ENCODE assay signal across 1 cellular context in the genomic region with DNA sequence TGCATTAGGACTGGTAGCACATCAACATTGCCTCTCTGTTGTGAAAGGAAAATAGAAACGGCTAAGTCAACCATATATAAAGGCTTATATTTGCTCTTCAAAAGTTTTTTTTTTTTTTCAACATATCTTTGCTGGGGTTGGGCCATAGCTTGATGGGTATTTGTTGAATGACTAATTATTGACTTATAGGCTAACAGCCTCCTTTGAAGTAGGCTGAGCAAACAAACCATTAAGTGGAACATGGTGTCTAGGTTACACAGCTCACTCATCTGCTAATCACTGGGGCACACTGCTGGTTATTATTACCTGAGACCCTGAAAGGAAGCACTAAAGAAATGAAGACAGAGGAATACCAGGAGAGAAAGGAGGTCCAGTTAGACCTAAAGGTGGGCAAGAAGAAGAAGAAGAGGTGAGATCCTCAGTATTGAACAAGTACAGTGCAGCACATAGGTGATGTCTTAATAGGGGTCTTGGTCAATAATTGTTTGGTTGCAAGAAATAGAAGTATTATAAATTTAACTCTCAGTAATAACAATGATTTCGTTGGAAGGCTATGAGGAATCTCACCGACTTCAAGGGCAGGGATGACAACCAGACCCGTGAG.
TF ChIP-seq lines count a peak whose summit lies in the region.

No MANE protein-coding gene starts in this region.

TF ChIP-seq in HEK293, 187 proteins besides CTCF, POLR2A, EP300 and RAD21 (continued from another document and continues in another):
- TF ChIP-seq, protein P1, sequence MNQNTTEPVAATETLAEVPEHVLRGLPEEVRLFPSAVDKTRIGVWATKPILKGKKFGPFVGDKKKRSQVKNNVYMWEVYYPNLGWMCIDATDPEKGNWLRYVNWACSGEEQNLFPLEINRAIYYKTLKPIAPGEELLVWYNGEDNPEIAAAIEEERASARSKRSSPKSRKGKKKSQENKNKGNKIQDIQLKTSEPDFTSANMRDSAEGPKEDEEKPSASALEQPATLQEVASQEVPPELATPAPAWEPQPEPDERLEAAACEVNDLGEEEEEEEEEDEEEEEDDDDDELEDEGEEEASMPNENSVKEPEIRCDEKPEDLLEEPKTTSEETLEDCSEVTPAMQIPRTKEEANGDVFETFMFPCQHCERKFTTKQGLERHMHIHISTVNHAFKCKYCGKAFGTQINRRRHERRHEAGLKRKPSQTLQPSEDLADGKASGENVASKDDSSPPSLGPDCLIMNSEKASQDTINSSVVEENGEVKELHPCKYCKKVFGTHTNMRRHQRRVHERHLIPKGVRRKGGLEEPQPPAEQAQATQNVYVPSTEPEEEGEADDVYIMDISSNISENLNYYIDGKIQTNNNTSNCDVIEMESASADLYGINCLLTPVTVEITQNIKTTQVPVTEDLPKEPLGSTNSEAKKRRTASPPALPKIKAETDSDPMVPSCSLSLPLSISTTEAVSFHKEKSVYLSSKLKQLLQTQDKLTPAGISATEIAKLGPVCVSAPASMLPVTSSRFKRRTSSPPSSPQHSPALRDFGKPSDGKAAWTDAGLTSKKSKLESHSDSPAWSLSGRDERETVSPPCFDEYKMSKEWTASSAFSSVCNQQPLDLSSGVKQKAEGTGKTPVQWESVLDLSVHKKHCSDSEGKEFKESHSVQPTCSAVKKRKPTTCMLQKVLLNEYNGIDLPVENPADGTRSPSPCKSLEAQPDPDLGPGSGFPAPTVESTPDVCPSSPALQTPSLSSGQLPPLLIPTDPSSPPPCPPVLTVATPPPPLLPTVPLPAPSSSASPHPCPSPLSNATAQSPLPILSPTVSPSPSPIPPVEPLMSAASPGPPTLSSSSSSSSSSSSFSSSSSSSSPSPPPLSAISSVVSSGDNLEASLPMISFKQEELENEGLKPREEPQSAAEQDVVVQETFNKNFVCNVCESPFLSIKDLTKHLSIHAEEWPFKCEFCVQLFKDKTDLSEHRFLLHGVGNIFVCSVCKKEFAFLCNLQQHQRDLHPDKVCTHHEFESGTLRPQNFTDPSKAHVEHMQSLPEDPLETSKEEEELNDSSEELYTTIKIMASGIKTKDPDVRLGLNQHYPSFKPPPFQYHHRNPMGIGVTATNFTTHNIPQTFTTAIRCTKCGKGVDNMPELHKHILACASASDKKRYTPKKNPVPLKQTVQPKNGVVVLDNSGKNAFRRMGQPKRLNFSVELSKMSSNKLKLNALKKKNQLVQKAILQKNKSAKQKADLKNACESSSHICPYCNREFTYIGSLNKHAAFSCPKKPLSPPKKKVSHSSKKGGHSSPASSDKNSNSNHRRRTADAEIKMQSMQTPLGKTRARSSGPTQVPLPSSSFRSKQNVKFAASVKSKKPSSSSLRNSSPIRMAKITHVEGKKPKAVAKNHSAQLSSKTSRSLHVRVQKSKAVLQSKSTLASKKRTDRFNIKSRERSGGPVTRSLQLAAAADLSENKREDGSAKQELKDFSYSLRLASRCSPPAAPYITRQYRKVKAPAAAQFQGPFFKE (tag by site-specific recombination; IDR thresholded peaks at IDR 0.05; ENCODE audit: borderline replicate concordance) = no peak
- TF ChIP-seq ZNF221 (tag by site-specific recombination; IDR thresholded peaks at IDR 0.05; ENCODE audit: borderline replicate concordance) (no peak), ZNF10 (tag by site-specific recombination; IDR thresholded peaks at IDR 0.05) (peak; percentile 11), IKZF3 (tag by site-specific recombination; IDR thresholded peaks at IDR 0.05) (no peak), MZF1 (tag by site-specific recombination; IDR thresholded peaks at IDR 0.05; ENCODE audit: borderline replicate concordance) (no peak), ZNF610 (tag by site-specific recombination; IDR thresholded peaks at IDR 0.05; ENCODE audit: borderline replicate concordance) (no peak), ZBTB7A (tag by site-specific recombination; IDR thresholded peaks at IDR 0.05; ENCODE audit: low read depth) (no peak), MYNN (tag by site-specific recombination; IDR thresholded peaks at IDR 0.05; ENCODE audit: borderline replicate concordance) (no peak), ZNF174 (tag by site-specific recombination; IDR thresholded peaks at IDR 0.05) (no peak), ZNF707 (tag by site-specific recombination; IDR thresholded peaks at IDR 0.05) (no peak), ZNF529 (tag by site-specific recombination; IDR thresholded peaks at IDR 0.05; ENCODE audit: insufficient replicate concordance) (no peak), ZNF350 (tag by site-specific recombination; IDR thresholded peaks at IDR 0.05) (no peak), ZNF544 (tag by site-specific recombination; IDR thresholded peaks at IDR 0.05) (no peak), HOXA7 (CRISPR knock-in tag; IDR thresholded peaks at IDR 0.05; ENCODE audit: borderline replicate concordance) (no peak), ZNF776 (tag by site-specific recombination; IDR thresholded peaks at IDR 0.05; ENCODE audit: borderline replicate concordance) (no peak), RBAK (tag by site-specific recombination; IDR thresholded peaks at IDR 0.05) (no peak), ZNF2 (tag by site-specific recombination; IDR thresholded peaks at IDR 0.05) (peak; percentile 20; the same call in 1 of the 2 replicates), KLF16 (tag by site-specific recombination; IDR thresholded peaks at IDR 0.05) (no peak), KLF10 (tag by site-specific recombination; IDR thresholded peaks at IDR 0.05) (peak; percentile 51; the same call in 1 of the 2 replicates), ZNF202 (tag by site-specific recombination; IDR thresholded peaks at IDR 0.05; ENCODE audit: borderline replicate concordance) (no peak), ZNF48 (tag by site-specific recombination; IDR thresholded peaks at IDR 0.05) (no peak), GLI4 (tag by site-specific recombination; IDR thresholded peaks at IDR 0.05) (no peak), ZNF792 (tag by site-specific recombination; IDR thresholded peaks at IDR 0.05) (no peak), YY1 (tag by site-specific recombination; IDR thresholded peaks at IDR 0.05) (no peak), ZNF121 (tag by site-specific recombination; IDR thresholded peaks at IDR 0.05) (no peak), ZNF426 (tag by site-specific recombination; IDR thresholded peaks at IDR 0.05) (no peak), KLF9 (tag by site-specific recombination; IDR thresholded peaks at IDR 0.05; ENCODE audit: low read depth) (no peak), SETDB1 (IDR thresholded peaks at IDR 0.05; ENCODE audit: insufficient read length, low read length) (no peak), ZBTB17 (tag by site-specific recombination; IDR thresholded peaks at IDR 0.05) (no peak), ZNF16 (tag by site-specific recombination; IDR thresholded peaks at IDR 0.05; ENCODE audit: low read depth) (no peak), ZNF560 (tag by site-specific recombination; IDR thresholded peaks at IDR 0.05; ENCODE audit: borderline replicate concordance) (no peak), WT1 (tag by site-specific recombination; IDR thresholded peaks at IDR 0.05) (peak; percentile 83), ZNF664 (tag by site-specific recombination; IDR thresholded peaks at IDR 0.05) (no peak), EGR2 (tag by site-specific recombination; IDR thresholded peaks at IDR 0.05; ENCODE audit: low read depth) (no peak), ZNF785 (tag by site-specific recombination; IDR thresholded peaks at IDR 0.05) (no peak), ZNF768 (tag by site-specific recombination; IDR thresholded peaks at IDR 0.05) (no peak), KLF8 (tag by site-specific recombination; IDR thresholded peaks at IDR 0.05) (no peak), SP2 (tag by site-specific recombination; IDR thresholded peaks at IDR 0.05) (no peak), ZNF366 (tag by site-specific recombination; conservative IDR thresholded peaks at IDR 0.05) (no peak)
- TF ChIP-seq, protein P2, sequence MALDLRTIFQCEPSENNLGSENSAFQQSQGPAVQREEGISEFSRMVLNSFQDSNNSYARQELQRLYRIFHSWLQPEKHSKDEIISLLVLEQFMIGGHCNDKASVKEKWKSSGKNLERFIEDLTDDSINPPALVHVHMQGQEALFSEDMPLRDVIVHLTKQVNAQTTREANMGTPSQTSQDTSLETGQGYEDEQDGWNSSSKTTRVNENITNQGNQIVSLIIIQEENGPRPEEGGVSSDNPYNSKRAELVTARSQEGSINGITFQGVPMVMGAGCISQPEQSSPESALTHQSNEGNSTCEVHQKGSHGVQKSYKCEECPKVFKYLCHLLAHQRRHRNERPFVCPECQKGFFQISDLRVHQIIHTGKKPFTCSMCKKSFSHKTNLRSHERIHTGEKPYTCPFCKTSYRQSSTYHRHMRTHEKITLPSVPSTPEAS (tag by site-specific recombination; IDR thresholded peaks at IDR 0.05) = no peak
- TF ChIP-seq, protein P3, sequence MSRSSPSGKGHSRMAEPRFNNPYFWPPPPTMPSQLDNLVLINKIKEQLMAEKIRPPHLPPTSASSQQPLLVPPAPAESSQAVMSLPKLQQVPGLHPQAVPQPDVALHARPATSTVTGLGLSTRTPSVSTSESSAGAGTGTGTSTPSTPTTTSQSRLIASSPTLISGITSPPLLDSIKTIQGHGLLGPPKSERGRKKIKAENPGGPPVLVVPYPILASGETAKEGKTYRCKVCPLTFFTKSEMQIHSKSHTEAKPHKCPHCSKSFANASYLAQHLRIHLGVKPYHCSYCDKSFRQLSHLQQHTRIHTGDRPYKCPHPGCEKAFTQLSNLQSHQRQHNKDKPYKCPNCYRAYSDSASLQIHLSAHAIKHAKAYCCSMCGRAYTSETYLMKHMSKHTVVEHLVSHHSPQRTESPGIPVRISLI (tag by site-specific recombination; IDR thresholded peaks at IDR 0.05) = no peak
- TF ChIP-seq, protein P4, sequence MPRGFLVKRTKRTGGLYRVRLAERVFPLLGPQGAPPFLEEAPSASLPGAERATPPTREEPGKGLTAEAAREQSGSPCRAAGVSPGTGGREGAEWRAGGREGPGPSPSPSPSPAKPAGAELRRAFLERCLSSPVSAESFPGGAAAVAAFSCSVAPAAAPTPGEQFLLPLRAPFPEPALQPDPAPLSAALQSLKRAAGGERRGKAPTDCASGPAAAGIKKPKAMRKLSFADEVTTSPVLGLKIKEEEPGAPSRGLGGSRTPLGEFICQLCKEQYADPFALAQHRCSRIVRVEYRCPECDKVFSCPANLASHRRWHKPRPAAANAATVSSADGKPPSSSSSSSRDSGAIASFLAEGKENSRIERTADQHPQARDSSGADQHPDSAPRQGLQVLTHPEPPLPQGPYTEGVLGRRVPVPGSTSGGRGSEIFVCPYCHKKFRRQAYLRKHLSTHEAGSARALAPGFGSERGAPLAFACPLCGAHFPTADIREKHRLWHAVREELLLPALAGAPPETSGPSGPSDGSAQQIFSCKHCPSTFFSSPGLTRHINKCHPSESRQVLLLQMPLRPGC (tag by site-specific recombination; IDR thresholded peaks at IDR 0.05) = peak; percentile 84
- TF ChIP-seq, protein P5, sequence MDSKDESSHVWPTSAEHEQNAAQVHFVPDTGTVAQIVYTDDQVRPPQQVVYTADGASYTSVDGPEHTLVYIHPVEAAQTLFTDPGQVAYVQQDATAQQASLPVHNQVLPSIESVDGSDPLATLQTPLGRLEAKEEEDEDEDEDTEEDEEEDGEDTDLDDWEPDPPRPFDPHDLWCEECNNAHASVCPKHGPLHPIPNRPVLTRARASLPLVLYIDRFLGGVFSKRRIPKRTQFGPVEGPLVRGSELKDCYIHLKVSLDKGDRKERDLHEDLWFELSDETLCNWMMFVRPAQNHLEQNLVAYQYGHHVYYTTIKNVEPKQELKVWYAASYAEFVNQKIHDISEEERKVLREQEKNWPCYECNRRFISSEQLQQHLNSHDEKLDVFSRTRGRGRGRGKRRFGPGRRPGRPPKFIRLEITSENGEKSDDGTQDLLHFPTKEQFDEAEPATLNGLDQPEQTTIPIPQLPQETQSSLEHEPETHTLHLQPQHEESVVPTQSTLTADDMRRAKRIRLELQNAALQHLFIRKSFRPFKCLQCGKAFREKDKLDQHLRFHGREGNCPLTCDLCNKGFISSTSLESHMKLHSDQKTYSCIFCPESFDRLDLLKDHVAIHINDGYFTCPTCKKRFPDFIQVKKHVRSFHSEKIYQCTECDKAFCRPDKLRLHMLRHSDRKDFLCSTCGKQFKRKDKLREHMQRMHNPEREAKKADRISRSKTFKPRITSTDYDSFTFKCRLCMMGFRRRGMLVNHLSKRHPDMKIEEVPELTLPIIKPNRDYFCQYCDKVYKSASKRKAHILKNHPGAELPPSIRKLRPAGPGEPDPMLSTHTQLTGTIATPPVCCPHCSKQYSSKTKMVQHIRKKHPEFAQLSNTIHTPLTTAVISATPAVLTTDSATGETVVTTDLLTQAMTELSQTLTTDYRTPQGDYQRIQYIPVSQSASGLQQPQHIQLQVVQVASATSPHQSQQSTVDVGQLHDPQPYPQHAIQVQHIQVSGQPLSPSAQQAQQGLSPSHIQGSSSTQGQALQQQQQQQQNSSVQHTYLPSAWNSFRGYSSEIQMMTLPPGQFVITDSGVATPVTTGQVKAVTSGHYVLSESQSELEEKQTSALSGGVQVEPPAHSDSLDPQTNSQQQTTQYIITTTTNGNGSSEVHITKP (tag by site-specific recombination; IDR thresholded peaks at IDR 0.05) = no peak
- TF ChIP-seq, protein P6, sequence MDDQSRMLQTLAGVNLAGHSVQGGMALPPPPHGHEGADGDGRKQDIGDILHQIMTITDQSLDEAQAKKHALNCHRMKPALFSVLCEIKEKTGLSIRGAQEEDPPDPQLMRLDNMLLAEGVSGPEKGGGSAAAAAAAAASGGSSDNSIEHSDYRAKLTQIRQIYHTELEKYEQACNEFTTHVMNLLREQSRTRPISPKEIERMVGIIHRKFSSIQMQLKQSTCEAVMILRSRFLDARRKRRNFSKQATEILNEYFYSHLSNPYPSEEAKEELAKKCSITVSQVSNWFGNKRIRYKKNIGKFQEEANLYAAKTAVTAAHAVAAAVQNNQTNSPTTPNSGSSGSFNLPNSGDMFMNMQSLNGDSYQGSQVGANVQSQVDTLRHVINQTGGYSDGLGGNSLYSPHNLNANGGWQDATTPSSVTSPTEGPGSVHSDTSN (CRISPR knock-in tag; IDR thresholded peaks at IDR 0.05) = no peak
- TF ChIP-seq, protein P7, sequence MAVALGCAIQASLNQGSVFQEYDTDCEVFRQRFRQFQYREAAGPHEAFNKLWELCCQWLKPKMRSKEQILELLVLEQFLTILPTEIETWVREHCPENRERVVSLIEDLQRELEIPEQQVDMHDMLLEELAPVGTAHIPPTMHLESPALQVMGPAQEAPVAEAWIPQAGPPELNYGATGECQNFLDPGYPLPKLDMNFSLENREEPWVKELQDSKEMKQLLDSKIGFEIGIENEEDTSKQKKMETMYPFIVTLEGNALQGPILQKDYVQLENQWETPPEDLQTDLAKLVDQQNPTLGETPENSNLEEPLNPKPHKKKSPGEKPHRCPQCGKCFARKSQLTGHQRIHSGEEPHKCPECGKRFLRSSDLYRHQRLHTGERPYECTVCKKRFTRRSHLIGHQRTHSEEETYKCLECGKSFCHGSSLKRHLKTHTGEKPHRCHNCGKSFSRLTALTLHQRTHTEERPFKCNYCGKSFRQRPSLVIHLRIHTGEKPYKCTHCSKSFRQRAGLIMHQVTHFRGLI (tag by site-specific recombination; IDR thresholded peaks at IDR 0.05) = peak; percentile 79; the same call in 1 of the 2 replicates
- TF ChIP-seq, protein P8, sequence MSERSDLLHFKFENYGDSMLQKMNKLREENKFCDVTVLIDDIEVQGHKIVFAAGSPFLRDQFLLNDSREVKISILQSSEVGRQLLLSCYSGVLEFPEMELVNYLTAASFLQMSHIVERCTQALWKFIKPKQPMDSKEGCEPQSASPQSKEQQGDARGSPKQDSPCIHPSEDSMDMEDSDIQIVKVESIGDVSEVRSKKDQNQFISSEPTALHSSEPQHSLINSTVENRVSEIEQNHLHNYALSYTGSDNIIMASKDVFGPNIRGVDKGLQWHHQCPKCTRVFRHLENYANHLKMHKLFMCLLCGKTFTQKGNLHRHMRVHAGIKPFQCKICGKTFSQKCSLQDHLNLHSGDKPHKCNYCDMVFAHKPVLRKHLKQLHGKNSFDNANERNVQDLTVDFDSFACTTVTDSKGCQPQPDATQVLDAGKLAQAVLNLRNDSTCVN (tag by site-specific recombination; optimal IDR thresholded peaks at IDR 0.05) = no peak
